8 cellular contexts compared by ENCODE assay signal in genomic region chr6:142822383-142822782, GRCh38.
A peak's percentile ranks its signal among the peaks of the same experiment; 100 is the strongest.
DNase-seq lines count a peak whose midpoint lies in the region; ATAC-seq and TF ChIP-seq lines count a peak whose summit lies in the region.

No MANE protein-coding gene starts in this region.

- no peaks in the 10 kb centered on the region for H4K20me1 ChIP-seq in hepatocyte (ENCODE audit: insufficient read depth, poor library complexity, severe bottlenecking)

- H3K27ac Mint-ChIP-seq in naive thymus-derived CD8-positive, alpha-beta T cell, result peak overlapping the region; percentile 41 to 98 (median 84)

- H3K9me3 ChIP-seq in MG63 (no peaks in the 10 kb centered on the region), hepatocyte (ENCODE audit: low read depth) (no peaks in the 10 kb centered on the region)

- H3K36me3 ChIP-seq in MG63, result no peaks in the 10 kb centered on the region; the same call in 1 of the 2 replicates
- no peaks in the 10 kb centered on the region for H3K36me3 ChIP-seq in hepatocyte (replicated peaks; ENCODE audit: insufficient read depth, low read depth)

- no peak for DNase-seq in naive thymus-derived CD8-positive, alpha-beta T cell
- no peak for DNase-seq in MG63
- DNase-seq in hepatocyte (ENCODE audit: low spot score), result no peak
- DNase-seq in NCI-H524 (lab: John Stamatoyannopoulos, UW), result no peak

- H3K4me3 ChIP-seq in MG63 (no peak overlapping the region), hepatocyte (no peak overlapping the region)

- no peaks in the 10 kb centered on the region for H3K27me3 ChIP-seq in MG63
- H3K27me3 ChIP-seq in hepatocyte, result no peaks in the 10 kb centered on the region

- peaks cover 18% of the 10 kb centered on the region for H3K4me1 ChIP-seq in hepatocyte (ENCODE audit: insufficient read depth)

- ATAC-seq in GM18861 (IDR thresholded peaks at IDR 0.05; ENCODE audit: unreplicated experiment) (peak; percentile 86), GM21576 (IDR thresholded peaks at IDR 0.05; ENCODE audit: unreplicated experiment) (peak; percentile 58), HG03442 (IDR thresholded peaks at IDR 0.05; ENCODE audit: unreplicated experiment) (peak; percentile 66), GM19328 (IDR thresholded peaks at IDR 0.05; ENCODE audit: unreplicated experiment) (no peak)
- ATAC-seq in naive thymus-derived CD8-positive, alpha-beta T cell, result no peak

- peaks cover 0 to 3% (median 0%) of the 10 kb centered on the region in 9 donors for H3K9me3 Mint-ChIP-seq in naive thymus-derived CD8-positive, alpha-beta T cell

- no peaks in the 10 kb centered on the region for H3K27me3 Mint-ChIP-seq in naive thymus-derived CD8-positive, alpha-beta T cell

- peaks cover 0 to 17% (median 12%) of the 10 kb centered on the region in 3 donors for H3K36me3 Mint-ChIP-seq in naive thymus-derived CD8-positive, alpha-beta T cell

- no peak overlapping the region for H2AFZ ChIP-seq in hepatocyte

- H3K27ac ChIP-seq in hepatocyte, result no peak overlapping the region

- peak overlapping the region in 2 of 10 donors; percentile 16 to 40 for H3K4me3 Mint-ChIP-seq in naive thymus-derived CD8-positive, alpha-beta T cell

- no peak overlapping the region for H3K4me2 ChIP-seq in hepatocyte

- no peaks in the 10 kb centered on the region for H3K9me2 ChIP-seq in hepatocyte (replicated peaks; ENCODE audit: insufficient read depth)

- no peak for TF ChIP-seq CTCF in hepatocyte (IDR thresholded peaks at IDR 0.05; ENCODE audit: poor library complexity)

- WGBS in hepatocyte (ENCODE audit: low lambda C conversion rate, missing lambda C conversion rate), result 98% methylated on average over 1 of the region's 1 CpG

- peaks cover 29 to 81% (median 72%) of the 10 kb centered on the region in 4 donors for H3K4me1 Mint-ChIP-seq in naive thymus-derived CD8-positive, alpha-beta T cell

- peaks cover 2% of the 10 kb centered on the region for H3K79me2 ChIP-seq in hepatocyte

- POLR2A ChIA-PET in naive thymus-derived CD8-positive, alpha-beta T cell (lab: Charles Lee), result no interaction called here

Comparison
In these comparisons a context has a peak if more than half of its experiments do, and no peak if none do; other contexts are left out.
1. ATAC-seq: peak in GM18861 (single experiment), GM21576 (single experiment) and HG03442 (single experiment); none in naive thymus-derived CD8-positive, alpha-beta T cell (0 of 2) and GM19328 (single experiment).